ENCODE assay signal across 1 cellular context in the genomic region with DNA sequence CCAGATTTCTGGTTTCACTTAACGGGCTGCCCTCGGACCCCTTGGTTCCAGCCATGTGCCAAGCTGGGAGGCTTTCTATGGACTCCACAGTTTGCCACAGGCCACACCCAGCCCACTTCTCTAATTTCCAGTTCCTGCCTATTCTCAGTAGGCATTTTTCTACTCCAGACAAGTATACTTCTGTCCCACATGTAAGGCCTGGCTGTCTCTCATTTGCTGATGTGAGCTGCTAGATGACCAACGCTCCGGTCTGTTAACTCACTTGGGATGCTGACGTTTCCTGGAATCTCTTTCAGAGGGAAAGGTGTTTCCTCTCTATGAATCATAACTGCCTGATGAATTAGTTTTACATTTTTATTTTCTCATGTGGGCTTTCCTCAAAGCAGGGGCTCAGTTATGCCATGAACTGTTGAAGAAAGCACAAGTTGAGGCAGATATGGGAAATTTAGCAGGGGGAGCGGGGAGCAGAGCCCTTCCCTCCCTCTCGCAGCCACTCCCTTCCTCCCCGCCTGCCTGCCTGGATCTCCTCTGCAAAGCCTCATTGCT.
A peak's percentile ranks its signal among the peaks of the same experiment; 100 is the strongest.
TF ChIP-seq lines count a peak whose summit lies in the region.

No MANE protein-coding gene starts in this region.

TF ChIP-seq in IMR-90, 13 proteins besides CTCF, POLR2A, EP300 and RAD21 (continued from another document):
- 0 out of 2 replicates have a peak, but pooled peaks have one; percentile 2 for TF ChIP-seq BHLHE40 (IDR thresholded peaks at IDR 0.05; ENCODE audit: low read depth, low read length)
- no peak for TF ChIP-seq NFE2L2 (IDR thresholded peaks at IDR 0.05; ENCODE audit: low read depth, low read length)
- TF ChIP-seq, protein P1, sequence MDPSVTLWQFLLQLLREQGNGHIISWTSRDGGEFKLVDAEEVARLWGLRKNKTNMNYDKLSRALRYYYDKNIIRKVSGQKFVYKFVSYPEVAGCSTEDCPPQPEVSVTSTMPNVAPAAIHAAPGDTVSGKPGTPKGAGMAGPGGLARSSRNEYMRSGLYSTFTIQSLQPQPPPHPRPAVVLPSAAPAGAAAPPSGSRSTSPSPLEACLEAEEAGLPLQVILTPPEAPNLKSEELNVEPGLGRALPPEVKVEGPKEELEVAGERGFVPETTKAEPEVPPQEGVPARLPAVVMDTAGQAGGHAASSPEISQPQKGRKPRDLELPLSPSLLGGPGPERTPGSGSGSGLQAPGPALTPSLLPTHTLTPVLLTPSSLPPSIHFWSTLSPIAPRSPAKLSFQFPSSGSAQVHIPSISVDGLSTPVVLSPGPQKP (IDR thresholded peaks at IDR 0.05; ENCODE audit: borderline replicate concordance, low read depth, low read length), result no peak
- TF ChIP-seq FOS (IDR thresholded peaks at IDR 0.05; ENCODE audit: low read depth, low read length), result peak; percentile 47; the same call in 1 of the 2 replicates
TF ChIP-seq in IMR-90: peak in this region for 5.
